ENCODE assay signal across 11 cellular contexts in genomic region chr6:138289739-138290138, GRCh38.
DNase-seq lines count a peak whose midpoint lies in the region; ATAC-seq, FAIRE-seq and TF ChIP-seq lines count a peak whose summit lies in the region.
"Had no signal": no experiment of that assay in that cellular context is flagged by ENCODE, and none has a peak within 500 bp of the region (broad histone marks: within the 10 kb centered on the region; RNA-seq: fewer than 3 reads in every experiment).

No MANE protein-coding gene starts in this region.

- TF ChIP-seq CTCF in K562 (IDR thresholded peaks at IDR 0.05 in 2 of 3, conservative IDR thresholded peaks at IDR 0.05 in 1 of 3; ENCODE audit: insufficient read depth in 2 of 3, low read depth in 1 of 3, low read length in 3 of 3): peak; percentile 40 to 57 (median 43); a peak in 5 of 6 replicates
- TF ChIP-seq CTCF in prostate gland (IDR thresholded peaks at IDR 0.05): peak in 3 of 4 experiments; percentile 20 to 51 (median 42)

- ATAC-seq in K562: peak; percentile 82
- no peak for ATAC-seq in HG02970 (IDR thresholded peaks at IDR 0.05; ENCODE audit: low FRiP score, unreplicated experiment)

- peak in 1 of 2 experiments; percentile 50; a peak in 2 of 4 replicates for TF ChIP-seq RAD21 in K562 (CRISPR knock-in tag; conservative IDR thresholded peaks at IDR 0.05 in 1 of 2, IDR thresholded peaks at IDR 0.05 in 1 of 2)

- no peak for FAIRE-seq in K562 (lab: Jason Lieb, UNC)

- CTCF ChIA-PET in K562 (lab: Yijun Ruan, JAX; ENCODE audit: low intra/inter-chr PET ratio): no interaction called here

- H2AFZ ChIP-seq in Karpas-422 (ENCODE audit: low read length): 0 out of 2 replicates have a peak overlapping the region, but pooled peaks have one; percentile 31
- H2AFZ ChIP-seq in K562 (ENCODE audit: low read depth, low read length): no peak overlapping the region

- no peaks in the 10 kb centered on the region for H3K9me2 ChIP-seq in Karpas-422 (replicated peaks; ENCODE audit: insufficient read depth, low read length)

- POLR2A ChIA-PET in K562 (lab: Yijun Ruan, JAX): no interaction called here

- in situ Hi-C loops in K562 (cut with MboI): no loop called here

- no peak overlapping the region for H3K4me3 ChIP-seq in Karpas-422 (ENCODE audit: low read length)
- no peak overlapping the region for H3K4me3 ChIP-seq in K562
- no peak overlapping the region for H3K4me3 ChIP-seq in prostate gland

- no peak for TF ChIP-seq EP300 in K562 (IDR thresholded peaks at IDR 0.05; ENCODE audit: low read length)

- H3K36me3 ChIP-seq in Karpas-422 (ENCODE audit: insufficient read depth, low read length) (no peaks in the 10 kb centered on the region), K562 (ENCODE audit: control insufficient read depth, insufficient read depth, low read length) (no peaks in the 10 kb centered on the region), prostate gland (peaks cover 0 to 4% of the 10 kb centered on the region in 2 donors)

- H4K20me1 ChIP-seq in Karpas-422 (ENCODE audit: insufficient read depth, low read depth, low read length): no peaks in the 10 kb centered on the region
- 0 out of 2 replicates have a peak, but pooled peaks cover 3% of the 10 kb centered on the region for H4K20me1 ChIP-seq in K562 (replicated peaks; ENCODE audit: control insufficient read depth, insufficient read depth, low read length)

- H3K9ac ChIP-seq in Karpas-422 (ENCODE audit: low read length) (no peak overlapping the region), K562 (ENCODE audit: insufficient read depth in 1 of 2, low read depth in 2 of 2, low read length in 2 of 2) (no peak overlapping the region)

- peak; percentile 17 to 75 for DNase-seq in NCI-H526 (lab: John Stamatoyannopoulos, UW)
- DNase-seq in NCI-H526 treated with DMSO at 0.1 percent for 48 hours (lab: John Stamatoyannopoulos, UW): no peak
- DNase-seq in Karpas-422: no peak
- DNase-seq in K562 (ENCODE audit: extremely low read depth in 1 of 4, low spot score in 3 of 4): peak in 2 of 4 experiments; percentile 11 to 25
- DNase-seq in prostate gland (ENCODE audit: low spot score): peak; percentile 31
- no peak for DNase-seq in EL
- DNase-seq in DMS153 (lab: John Stamatoyannopoulos, UW): no peak
- DNase-seq: cortex of kidney; naive B cell; stimulated activated naive CD4-positive, alpha-beta T cell treated with Interleukin-2 at 50 U/mL for 16 hours had no signal

- intact Hi-C loops in K562 (cut with micrococcal nuclease): loop anchor here (5.0 kb wide), 1 partner anchor 113 kb away; the partner anchor contains the start of gene HEBP2
- intact Hi-C loops in prostate gland (cut with DNase I): loop anchor here (5.0 to 10.0 kb wide), 2 partner anchors 172 to 285 kb away; no protein-coding TSS in a partner anchor

- TF ChIP-seq POLR2A in K562 (conservative IDR thresholded peaks at IDR 0.05) (no peak), prostate gland (IDR thresholded peaks at IDR 0.05) (no peak)

- no peaks in the 10 kb centered on the region for H3K9me1 ChIP-seq in K562 (ENCODE audit: control insufficient read depth, insufficient read depth, low read length)

- no peak overlapping the region for H3K27ac ChIP-seq in Karpas-422 (ENCODE audit: low read length)
- H3K27ac ChIP-seq in K562 (ENCODE audit: extremely low read depth, low read depth, low read length): no peak overlapping the region
- peak overlapping the region in 1 of 2 donors; percentile 43 for H3K27ac ChIP-seq in prostate gland

- no peaks in the 10 kb centered on the region for H3K79me2 ChIP-seq in Karpas-422 (ENCODE audit: low read length)
- H3K79me2 ChIP-seq in K562 (ENCODE audit: control insufficient read depth, insufficient read depth, low read length): no peaks in the 10 kb centered on the region

- H3K4me1 ChIP-seq in Karpas-422 (ENCODE audit: low read length) (no peaks in the 10 kb centered on the region), K562 (replicated peaks in 1 of 2; ENCODE audit: control insufficient read depth in 2 of 2, insufficient read depth in 2 of 2, low read length in 2 of 2) (no peaks in the 10 kb centered on the region), prostate gland (replicated peaks) (no peaks in the 10 kb centered on the region)

- no TSS peak for BruUV-seq in K562 (replicated peaks; lab: Mats Ljungman, UMichigan)

- H3K4me2 ChIP-seq in Karpas-422 (ENCODE audit: low read depth, low read length, poor library complexity, severe bottlenecking) (no peak overlapping the region), K562 (ENCODE audit: insufficient read depth, low read length) (no peak overlapping the region)

- H3K9me3 ChIP-seq in Karpas-422 (ENCODE audit: low read length): no peaks in the 10 kb centered on the region
- no peaks in the 10 kb centered on the region for H3K9me3 ChIP-seq in K562 (replicated peaks; ENCODE audit: control insufficient read depth, insufficient read depth, low read depth, low read length)
- H3K9me3 ChIP-seq in prostate gland: no peaks in the 10 kb centered on the region

- H3K27me3 ChIP-seq in Karpas-422 (ENCODE audit: low read length): no peaks in the 10 kb centered on the region
- H3K27me3 ChIP-seq in K562 (ENCODE audit: control insufficient read depth in 2 of 2, insufficient read depth in 2 of 2, low read length in 2 of 2): peaks cover 26 to 58% of the 10 kb centered on the region in 2 experiments
- no peaks in the 10 kb centered on the region for H3K27me3 ChIP-seq in prostate gland (replicated peaks; ENCODE audit: insufficient read depth)

- WGBS in K562 (ENCODE audit: insufficient coverage, low coverage, missing lambda C conversion rate): 2% methylated on average over 6 of the region's 6 CpGs
- 41% methylated on average over 6 of the region's 6 CpGs for WGBS in prostate gland

TF ChIP-seq in K562, 482 proteins besides CTCF, POLR2A, EP300 and RAD21:
- TF ChIP-seq SMC3 (conservative IDR thresholded peaks at IDR 0.05; ENCODE audit: insufficient read depth, low read depth, low read length) (0 out of 2 replicates have a peak, but pooled peaks have one; percentile 27), ZBTB2 (IDR thresholded peaks at IDR 0.05) (no peak)
TF ChIP-seq in K562: peak in this region for 1.

Comparison
In these comparisons a context has a peak if more than half of its experiments do, and no peak if none do; other contexts are left out.
1. DNase-seq: peak in NCI-H526 (2 of 2) and prostate gland (single experiment); none in NCI-H526 treated with DMSO at 0.1 percent for 48 hours (single experiment), Karpas-422 (single experiment), EL (single experiment) and DMS153 (single experiment).